Comparison of ENCODE assay signal across 20 cellular contexts in genomic region chr1:205108464-205108863, GRCh38. TPM values are rescaled to one million over a fixed set of nuclear protein-coding genes. Genes with fewer than 3 reads are reported as not detected.
"Had no signal": no experiment of that assay in that cellular context is flagged by ENCODE, and none has a peak within 500 bp of the region (broad histone marks: within the 10 kb centered on the region; RNA-seq: fewer than 3 reads in every experiment).

No MANE protein-coding gene starts in this region.

- H3K27ac ChIP-seq: ascending aorta, esophagus squamous epithelium, foreskin keratinocyte, left ventricle myocardium inferior, vagina had no signal

- ATAC-seq: effector memory CD8-positive, alpha-beta T cell; foreskin keratinocyte had no signal

- H3K4me3 ChIP-seq: ascending aorta, esophagus squamous epithelium, left ventricle myocardium inferior, vagina had no signal

- H3K27me3 ChIP-seq: ascending aorta, esophagus squamous epithelium, foreskin keratinocyte, vagina had no signal

- H3K4me1 Mint-ChIP-seq: activated CD4-positive, alpha-beta T cell treated with anti-CD3 and anti-CD28 coated beads, Interleukin-2, amount 10 ng/mL, durations not matched to agents 7 days and 5 days had no signal

- FAIRE-seq: bronchial epithelial cell, kidney had no signal

- H3K27me3 Mint-ChIP-seq: activated CD4-positive, alpha-beta T cell treated with anti-CD3 and anti-CD28 coated beads, Interleukin-2, amount 10 ng/mL, durations not matched to agents 7 days and 5 days; effector memory CD8-positive, alpha-beta T cell; stimulated activated naive CD8-positive, alpha-beta T cell treated with anti-CD3 and anti-CD28 coated beads, Interleukin-15, Interleukin-2, amounts not matched to agents 100 ng/mL and 50 ng/mL, for 24 hours had no signal

- H3K27ac Mint-ChIP-seq: activated CD4-positive, alpha-beta T cell treated with anti-CD3 and anti-CD28 coated beads, Interleukin-2, amount 10 ng/mL, durations not matched to agents 7 days and 5 days; effector memory CD8-positive, alpha-beta T cell; stimulated activated naive CD8-positive, alpha-beta T cell treated with anti-CD3 and anti-CD28 coated beads, Interleukin-15, Interleukin-2, amounts not matched to agents 100 ng/mL and 50 ng/mL, for 24 hours had no signal

- H3K9me3 ChIP-seq: ascending aorta, esophagus squamous epithelium, left ventricle myocardium inferior, vagina had no signal

- DNase-seq: activated CD4-positive, alpha-beta T cell treated with anti-CD3 and anti-CD28 coated beads, Interleukin-2, amount 10 ng/mL, durations not matched to agents 7 days and 5 days; activated CD4-positive, CD25-positive, alpha-beta regulatory T cell; activated CD8-positive, alpha-beta memory T cell treated with anti-CD3 and anti-CD28 coated beads for 24 hours; dermis blood vessel endothelial cell; effector memory CD8-positive, alpha-beta T cell; esophagus squamous epithelium; foreskin keratinocyte; kidney; left ventricle myocardium inferior; mammary epithelial cell; occipital lobe; posterior cingulate gyrus; retina; stimulated activated CD4-positive, alpha-beta T cell treated with anti-CD3 and anti-CD28 coated beads, Interleukin-2, amount 100 ng/mL, for 24 hours; SW 1271; trophoblast cell had no signal

- H3K4me3 Mint-ChIP-seq: activated CD4-positive, alpha-beta T cell treated with anti-CD3 and anti-CD28 coated beads, Interleukin-2, amount 10 ng/mL, durations not matched to agents 7 days and 5 days; effector memory CD8-positive, alpha-beta T cell; stimulated activated naive CD8-positive, alpha-beta T cell treated with anti-CD3 and anti-CD28 coated beads, Interleukin-15, Interleukin-2, amounts not matched to agents 100 ng/mL and 50 ng/mL, for 24 hours had no signal

- H3K9me3 Mint-ChIP-seq: activated CD4-positive, alpha-beta T cell treated with anti-CD3 and anti-CD28 coated beads, Interleukin-2, amount 10 ng/mL, durations not matched to agents 7 days and 5 days; effector memory CD8-positive, alpha-beta T cell; stimulated activated naive CD8-positive, alpha-beta T cell treated with anti-CD3 and anti-CD28 coated beads, Interleukin-15, Interleukin-2, amounts not matched to agents 100 ng/mL and 50 ng/mL, for 24 hours had no signal

- H3K4me1 ChIP-seq: ascending aorta, esophagus squamous epithelium, foreskin keratinocyte, left ventricle myocardium inferior, vagina had no signal

RNA-seq across cellular contexts. Expression of gene TMEM81, which starts 24.2 kb away (rescaled TPM):
- total RNA-seq: ascending aorta had no signal
